ENCODE assay signal across 28 cellular contexts in the genomic region with DNA sequence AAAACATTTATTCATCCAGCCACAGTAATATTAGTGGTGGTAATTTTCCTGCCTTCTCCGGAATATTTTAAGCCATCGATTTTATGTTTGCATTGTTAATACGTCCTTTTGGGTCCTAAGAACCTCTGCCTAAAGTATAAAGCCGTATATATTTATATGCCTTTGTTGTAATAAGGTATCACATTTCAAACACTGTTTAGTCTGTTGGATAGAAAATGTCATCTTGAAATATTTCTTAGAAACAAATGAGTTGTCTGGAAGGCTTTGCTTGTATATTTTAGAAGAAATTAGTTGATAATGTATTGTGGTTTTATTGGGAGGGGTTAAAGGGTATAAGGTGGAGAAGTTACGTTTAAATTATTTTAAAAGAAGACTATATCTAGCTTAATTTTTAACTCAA.
"Had no signal": no experiment of that assay in that cellular context is flagged by ENCODE, and none has a peak within 500 bp of the region (broad histone marks: within the 10 kb centered on the region; RNA-seq: fewer than 3 reads in every experiment).

No MANE protein-coding gene starts in this region.

- FAIRE-seq: endometrium, endothelial cell of umbilical vein had no signal

- H3K9me3 ChIP-seq: colonic mucosa, esophagus muscularis mucosa, esophagus squamous epithelium, gastrocnemius medialis, gastroesophageal sphincter, heart left ventricle, heart right ventricle had no signal

- H3K9me3 Mint-ChIP-seq: dendritic cell treated with granulocyte-macrophage colony-stimulating factor and Interleukin-4, amounts not matched to agents 40 ng/mL and 50 ng/mL, for 4 days; effector memory CD8-positive, alpha-beta T cell; endodermal cell had no signal

- H3K36me3 ChIP-seq: colonic mucosa had no signal

- H3K27me3 ChIP-seq: colonic mucosa, dorsolateral prefrontal cortex, esophagus muscularis mucosa, esophagus squamous epithelium, foreskin keratinocyte, gastrocnemius medialis, gastroesophageal sphincter, heart left ventricle, heart right ventricle, hepatocyte had no signal

- H3K4me3 Mint-ChIP-seq: dendritic cell treated with granulocyte-macrophage colony-stimulating factor and Interleukin-4, amounts not matched to agents 40 ng/mL and 50 ng/mL, for 4 days; effector memory CD8-positive, alpha-beta T cell; endodermal cell had no signal

- H3K27me3 Mint-ChIP-seq: dendritic cell treated with granulocyte-macrophage colony-stimulating factor and Interleukin-4, amounts not matched to agents 40 ng/mL and 50 ng/mL, for 4 days; effector memory CD8-positive, alpha-beta T cell had no signal

- H3K4me1 ChIP-seq: colonic mucosa, esophagus muscularis mucosa, esophagus squamous epithelium, foreskin keratinocyte, gastrocnemius medialis, gastroesophageal sphincter, heart left ventricle, heart right ventricle had no signal

- ATAC-seq: effector memory CD8-positive, alpha-beta T cell; esophagus mucosa; foreskin keratinocyte; gastrocnemius medialis; gastroesophageal sphincter; heart left ventricle; heart right ventricle had no signal

- H3K4me1 Mint-ChIP-seq: endodermal cell had no signal

- DNase-seq: colonic mucosa; cortex of kidney; dermis blood vessel endothelial cell; dorsolateral prefrontal cortex; effector CD4-positive, alpha-beta T cell; effector CD8-positive, alpha-beta T cell; effector memory CD4-positive, alpha-beta T cell; effector memory CD8-positive, alpha-beta T cell; endodermal cell; erythroblast; esophagus squamous epithelium; foreskin fibroblast; foreskin keratinocyte; foreskin melanocyte; gastrocnemius medialis; glutamatergic neuron; head of caudate nucleus; heart left ventricle; heart right ventricle had no signal

- H3K27ac Mint-ChIP-seq: dendritic cell treated with granulocyte-macrophage colony-stimulating factor and Interleukin-4, amounts not matched to agents 40 ng/mL and 50 ng/mL, for 4 days; effector memory CD8-positive, alpha-beta T cell; endodermal cell had no signal

- H3K4me3 ChIP-seq: colonic mucosa, coronary artery, dorsolateral prefrontal cortex, esophagus muscularis mucosa, esophagus squamous epithelium, gastrocnemius medialis, gastroesophageal sphincter, heart left ventricle, heart right ventricle, hepatocyte had no signal

- H3K27ac ChIP-seq: colonic mucosa, coronary artery, dorsolateral prefrontal cortex, epithelial cell of prostate, esophagus muscularis mucosa, esophagus squamous epithelium, foreskin keratinocyte, gastrocnemius medialis, gastroesophageal sphincter, heart left ventricle, heart right ventricle, hepatocyte had no signal
